24 cellular contexts compared by ENCODE assay signal in the genomic region with DNA sequence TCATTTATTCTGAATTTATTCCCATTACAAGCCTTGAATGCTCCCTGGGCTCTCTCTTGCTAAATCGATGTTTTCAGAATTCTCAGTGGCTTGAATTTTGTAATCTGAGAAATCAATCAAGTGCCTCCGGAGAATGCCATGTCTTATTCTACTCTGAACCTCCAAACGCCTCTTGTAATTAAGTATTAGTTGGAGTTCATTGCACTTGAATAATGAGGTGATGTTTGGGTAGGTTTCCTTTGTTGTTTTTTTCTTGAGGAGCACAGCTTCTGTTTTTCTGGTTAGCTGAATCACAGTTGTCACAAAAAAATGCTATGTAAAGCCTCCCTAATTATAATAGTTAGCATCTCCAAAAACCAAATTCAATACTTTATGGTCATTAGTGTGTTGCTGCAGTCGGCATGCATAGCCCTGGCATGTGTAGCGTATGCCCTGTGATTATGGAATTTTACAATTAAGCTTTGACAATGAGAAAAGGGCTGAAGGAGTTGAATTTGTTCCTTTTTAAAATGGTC.
"Had no signal": no experiment of that assay in that cellular context is flagged by ENCODE, and none has a peak within 500 bp of the region (broad histone marks: within the 10 kb centered on the region; RNA-seq: fewer than 3 reads in every experiment).

No MANE protein-coding gene starts in this region.

- H3K4me1 Mint-ChIP-seq: immature natural killer cell; naive thymus-derived CD8-positive, alpha-beta T cell; nephron progenitor cell; stimulated activated memory B cell treated with anti-CD40 and anti-IgM and Interleukin-4, amounts not matched to agents 10 μg/mL and 1 μg/mL and 100 μg/mL, for 72 hours had no signal

- H3K79me2 ChIP-seq: parathyroid adenoma had no signal

- H3K27ac ChIP-seq: coronary artery, lower lobe of right lung, parathyroid adenoma, skin epidermis, spleen, thoracic aorta, tibial nerve, upper lobe of left lung, uterus had no signal

- H3K9ac ChIP-seq: parathyroid adenoma had no signal

- H3K36me3 ChIP-seq: lower lobe of right lung, spleen, thoracic aorta, tibial nerve, upper lobe of left lung, uterus had no signal

- H3K36me3 Mint-ChIP-seq: stimulated activated memory B cell treated with anti-CD40 and anti-IgM and Interleukin-4, amounts not matched to agents 10 μg/mL and 1 μg/mL and 100 μg/mL, for 72 hours had no signal

- H3K27me3 Mint-ChIP-seq: effector memory CD8-positive, alpha-beta T cell; naive thymus-derived CD8-positive, alpha-beta T cell; progenitor cell of endocrine pancreas; stimulated activated memory B cell treated with anti-CD40 and anti-IgM and Interleukin-4, amounts not matched to agents 10 μg/mL and 1 μg/mL and 100 μg/mL, for 72 hours had no signal

- H3K4me3 ChIP-seq: coronary artery, lower lobe of right lung, skin epidermis, spleen, thoracic aorta, tibial nerve, upper lobe of left lung, uterus had no signal

- H2AFZ ChIP-seq: parathyroid adenoma had no signal

- H3K27ac Mint-ChIP-seq: effector memory CD8-positive, alpha-beta T cell; immature natural killer cell; naive thymus-derived CD8-positive, alpha-beta T cell; nephron progenitor cell; progenitor cell of endocrine pancreas; stimulated activated memory B cell treated with anti-CD40 and anti-IgM and Interleukin-4, amounts not matched to agents 10 μg/mL and 1 μg/mL and 100 μg/mL, for 72 hours had no signal

- H3K9me3 ChIP-seq: uterus had no signal

- H3K4me1 ChIP-seq: lower lobe of right lung, parathyroid adenoma, spleen, tibial nerve, upper lobe of left lung, uterus had no signal

- H3K27me3 ChIP-seq: tibial nerve, upper lobe of left lung, uterus had no signal

- H3K4me3 Mint-ChIP-seq: effector memory CD8-positive, alpha-beta T cell; immature natural killer cell; naive thymus-derived CD8-positive, alpha-beta T cell; nephron progenitor cell; stimulated activated memory B cell treated with anti-CD40 and anti-IgM and Interleukin-4, amounts not matched to agents 10 μg/mL and 1 μg/mL and 100 μg/mL, for 72 hours had no signal

- DNase-seq: effector memory CD8-positive, alpha-beta T cell; erythroblast; hypothalamus; immature natural killer cell; islet precursor cell; kidney glomerular epithelial cell; left colon; left ventricle myocardium superior; lower lobe of right lung; naive thymus-derived CD8-positive, alpha-beta T cell; nephron progenitor cell; right cardiac atrium; spleen; stimulated activated CD4-positive, alpha-beta T cell treated with anti-CD3 and anti-CD28 coated beads, Interleukin-4, amount 100 ng/mL, for 4 hours; stimulated activated naive CD8-positive, alpha-beta T cell treated with anti-CD3 and anti-CD28 coated beads, Interleukin-15, Interleukin-2, amounts not matched to agents 100 U/mL and 50 U/mL, for 24 hours; upper lobe of left lung; uterus had no signal
